Comparison of ENCODE assay signal across 1 cellular context in the genomic region with DNA sequence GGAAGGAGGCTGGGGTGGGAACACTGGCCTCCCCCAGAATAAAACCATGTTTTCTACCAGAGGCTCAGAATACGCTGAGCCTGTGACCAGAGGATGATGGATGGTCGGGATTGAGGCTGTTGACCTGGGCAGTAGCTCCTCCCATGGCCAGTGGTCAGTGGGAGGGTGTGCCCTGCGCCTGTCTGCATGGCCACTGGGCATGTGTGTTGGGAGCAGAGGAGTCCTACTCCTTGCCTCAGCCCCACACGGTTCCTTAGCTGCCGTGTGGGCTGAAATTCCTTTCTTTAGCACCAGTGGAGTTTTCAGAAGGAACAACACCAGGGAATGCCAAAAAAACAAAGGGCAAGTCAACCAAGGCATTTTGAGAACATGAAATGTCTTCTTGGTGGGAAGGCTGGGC.
TF ChIP-seq lines count a peak whose summit lies in the region.

No MANE protein-coding gene starts in this region.

TF ChIP-seq in H1, 55 proteins besides CTCF, POLR2A, EP300 and RAD21:
- no peak for TF ChIP-seq BACH1 (IDR thresholded peaks at IDR 0.05; ENCODE audit: low read length)
- TF ChIP-seq POLR2AphosphoS5 (IDR thresholded peaks at IDR 0.05; ENCODE audit: low read depth, low read length): peak; percentile 30; the same call in 1 of the 2 replicates
